22 cellular contexts compared by ENCODE assay signal in the genomic region with DNA sequence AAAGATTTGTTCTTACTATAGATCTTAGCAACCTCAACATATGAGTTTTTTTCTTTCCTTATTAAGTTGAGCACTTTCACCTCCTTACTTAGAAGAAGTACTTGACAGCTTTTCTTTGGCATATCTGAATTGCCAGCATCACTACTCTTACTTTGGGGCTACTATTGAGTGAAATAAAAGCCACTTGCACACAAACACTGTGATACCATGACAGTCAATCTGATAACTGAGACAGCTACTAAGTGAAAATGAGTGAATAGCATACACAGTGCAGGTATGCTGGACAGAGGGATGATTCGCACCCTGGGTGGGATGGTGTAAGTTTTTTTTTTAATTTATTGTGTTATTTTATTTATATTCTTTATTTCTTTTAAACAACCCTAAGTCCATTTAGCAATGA. TPM values are rescaled to one million over a fixed set of nuclear protein-coding genes. Genes with fewer than 3 reads are reported as not detected.
DNase-seq lines count a peak whose midpoint lies in the region; ATAC-seq lines count a peak whose summit lies in the region.
"Had no signal": no experiment of that assay in that cellular context is flagged by ENCODE, and none has a peak within 500 bp of the region (broad histone marks: within the 10 kb centered on the region; RNA-seq: fewer than 3 reads in every experiment).

No MANE protein-coding gene starts in this region.

- no peak for DNase-seq in activated CD4-positive, alpha-beta T cell treated with anti-CD3 and anti-CD28 coated beads for 36 hours
- DNase-seq in activated CD4-positive, alpha-beta T cell treated with anti-CD3 and anti-CD28 coated beads, Interleukin-2, amount 50 U/mL, for 4 hours = no peak
- DNase-seq in activated T-cell treated with anti-CD3 and anti-CD28 coated beads, Interleukin-2, amount 50 U/mL, for 72 hours = no peak
- no peak for DNase-seq in activated T-cell treated with anti-CD3 and anti-CD28 coated beads for 4 hours
- no peak for DNase-seq in stimulated activated effector memory CD8-positive, alpha-beta T cell treated with anti-CD3 and anti-CD28 coated beads, Interleukin-12 subunit alpha, Interleukin-12 subunit beta, amount 100 ng/mL, for 72 hours (ENCODE audit: low spot score in 2 of 2)
- DNase-seq in stimulated activated CD4-positive, alpha-beta T cell treated with anti-CD3 and anti-CD28 coated beads, Interleukin-4, amount 100 ng/mL, for 1 hour = no peak
- DNase-seq: ACHN; BE2C; C1 segment of cervical spinal cord; CD4-positive, alpha-beta memory T cell; CD4-positive, CD25-positive, alpha-beta regulatory T cell; CD8-positive, alpha-beta memory T cell; COR-L47; DMS 273 treated with DMSO at 0.1 percent for 48 hours; DMS153; DMS53; DMS79; DND-41; EL; GDM1 had no signal

- no peak overlapping the region for H3K4me3 Mint-ChIP-seq in activated CD4-positive, alpha-beta T cell treated with anti-CD3 and anti-CD28 coated beads for 36 hours
- no peak overlapping the region for H3K4me3 Mint-ChIP-seq in activated T-cell treated with anti-CD3 and anti-CD28 coated beads, Interleukin-2, amount 50 U/mL, for 72 hours
- no peak overlapping the region for H3K4me3 Mint-ChIP-seq in stimulated activated effector memory CD8-positive, alpha-beta T cell treated with anti-CD3 and anti-CD28 coated beads, Interleukin-12 subunit alpha, Interleukin-12 subunit beta, amount 100 ng/mL, for 72 hours
- H3K4me3 Mint-ChIP-seq: CD14-positive monocyte; CD4-positive, alpha-beta memory T cell; CD4-positive, CD25-positive, alpha-beta regulatory T cell; CD8-positive, alpha-beta memory T cell had no signal

- intact Hi-C loops in activated CD4-positive, alpha-beta T cell treated with anti-CD3 and anti-CD28 coated beads for 36 hours (cut with DNase I, micrococcal nuclease) = no loop called here

- CTCF ChIA-PET in activated CD4-positive, alpha-beta T cell treated with anti-CD3 and anti-CD28 coated beads for 36 hours (lab: Charles Lee) = no interaction called here

- H3K27me3 Mint-ChIP-seq in activated CD4-positive, alpha-beta T cell treated with anti-CD3 and anti-CD28 coated beads for 36 hours = no peaks in the 10 kb centered on the region
- no peaks in the 10 kb centered on the region for H3K27me3 Mint-ChIP-seq in activated T-cell treated with anti-CD3 and anti-CD28 coated beads, Interleukin-2, amount 50 U/mL, for 72 hours (ENCODE audit: low read depth)
- H3K27me3 Mint-ChIP-seq: CD4-positive, alpha-beta memory T cell had no signal

- ATAC-seq in activated CD4-positive, alpha-beta T cell treated with anti-CD3 and anti-CD28 coated beads for 36 hours = peak; percentile 57
- peak; percentile 29 to 73 for ATAC-seq in activated T-cell treated with anti-CD3 and anti-CD28 coated beads, Interleukin-2, amount 50 U/mL, for 72 hours (replicated peaks in 1 of 2)
- peak; percentile 47 for ATAC-seq in stimulated activated effector memory CD8-positive, alpha-beta T cell treated with anti-CD3 and anti-CD28 coated beads, Interleukin-12 subunit alpha, Interleukin-12 subunit beta, amount 100 ng/mL, for 72 hours
- ATAC-seq: GM12878 had no signal

- no peaks in the 10 kb centered on the region for H3K36me3 Mint-ChIP-seq in activated CD4-positive, alpha-beta T cell treated with anti-CD3 and anti-CD28 coated beads for 36 hours (ENCODE audit: low read depth)
- no peaks in the 10 kb centered on the region for H3K36me3 Mint-ChIP-seq in activated T-cell treated with anti-CD3 and anti-CD28 coated beads, Interleukin-2, amount 50 U/mL, for 72 hours (ENCODE audit: insufficient read depth in 2 of 2)
- H3K36me3 Mint-ChIP-seq in stimulated activated effector memory CD8-positive, alpha-beta T cell treated with anti-CD3 and anti-CD28 coated beads, Interleukin-12 subunit alpha, Interleukin-12 subunit beta, amount 100 ng/mL, for 72 hours = no peaks in the 10 kb centered on the region
- H3K36me3 Mint-ChIP-seq: CD14-positive monocyte; CD4-positive, alpha-beta memory T cell; CD4-positive, CD25-positive, alpha-beta regulatory T cell; CD8-positive, alpha-beta memory T cell had no signal

- no peaks in the 10 kb centered on the region for H3K9me3 Mint-ChIP-seq in activated CD4-positive, alpha-beta T cell treated with anti-CD3 and anti-CD28 coated beads for 36 hours (ENCODE audit: low read depth)
- no peaks in the 10 kb centered on the region for H3K9me3 Mint-ChIP-seq in activated T-cell treated with anti-CD3 and anti-CD28 coated beads, Interleukin-2, amount 50 U/mL, for 72 hours
- H3K9me3 Mint-ChIP-seq in stimulated activated effector memory CD8-positive, alpha-beta T cell treated with anti-CD3 and anti-CD28 coated beads, Interleukin-12 subunit alpha, Interleukin-12 subunit beta, amount 100 ng/mL, for 72 hours = no peaks in the 10 kb centered on the region
- H3K9me3 Mint-ChIP-seq: CD4-positive, alpha-beta memory T cell; CD8-positive, alpha-beta memory T cell had no signal

- H3K4me1 Mint-ChIP-seq in activated CD4-positive, alpha-beta T cell treated with anti-CD3 and anti-CD28 coated beads for 36 hours = no peaks in the 10 kb centered on the region
- H3K4me1 Mint-ChIP-seq in activated T-cell treated with anti-CD3 and anti-CD28 coated beads, Interleukin-2, amount 50 U/mL, for 72 hours (ENCODE audit: low read depth) = peaks cover 5% of the 10 kb centered on the region
- H3K4me1 Mint-ChIP-seq in stimulated activated effector memory CD8-positive, alpha-beta T cell treated with anti-CD3 and anti-CD28 coated beads, Interleukin-12 subunit alpha, Interleukin-12 subunit beta, amount 100 ng/mL, for 72 hours = no peaks in the 10 kb centered on the region
- H3K4me1 Mint-ChIP-seq: CD14-positive monocyte; CD4-positive, alpha-beta memory T cell; CD8-positive, alpha-beta memory T cell had no signal

- no peak overlapping the region for H3K27ac Mint-ChIP-seq in activated CD4-positive, alpha-beta T cell treated with anti-CD3 and anti-CD28 coated beads for 36 hours
- no peak overlapping the region for H3K27ac Mint-ChIP-seq in activated T-cell treated with anti-CD3 and anti-CD28 coated beads, Interleukin-2, amount 50 U/mL, for 72 hours
- no peak overlapping the region for H3K27ac Mint-ChIP-seq in stimulated activated effector memory CD8-positive, alpha-beta T cell treated with anti-CD3 and anti-CD28 coated beads, Interleukin-12 subunit alpha, Interleukin-12 subunit beta, amount 100 ng/mL, for 72 hours
- H3K27ac Mint-ChIP-seq: CD14-positive monocyte; CD4-positive, alpha-beta memory T cell; CD4-positive, CD25-positive, alpha-beta regulatory T cell had no signal

- POLR2A ChIA-PET in activated CD4-positive, alpha-beta T cell treated with anti-CD3 and anti-CD28 coated beads for 36 hours (lab: Charles Lee) = no interaction called here

RNA-seq across cellular contexts. Expression of a gene that starts 13.5 kb away (rescaled TPM):
- total RNA-seq in activated CD4-positive, alpha-beta T cell treated with anti-CD3 and anti-CD28 coated beads for 36 hours = 10 to 100 TPM; 19.3 to 22.4 TPM
- 10 to 100 TPM; 27.5 to 29.0 TPM for total RNA-seq in activated T-cell treated with anti-CD3 and anti-CD28 coated beads, Interleukin-2, amount 50 U/mL, for 72 hours
